14 cellular contexts compared by ENCODE assay signal in the genomic region with DNA sequence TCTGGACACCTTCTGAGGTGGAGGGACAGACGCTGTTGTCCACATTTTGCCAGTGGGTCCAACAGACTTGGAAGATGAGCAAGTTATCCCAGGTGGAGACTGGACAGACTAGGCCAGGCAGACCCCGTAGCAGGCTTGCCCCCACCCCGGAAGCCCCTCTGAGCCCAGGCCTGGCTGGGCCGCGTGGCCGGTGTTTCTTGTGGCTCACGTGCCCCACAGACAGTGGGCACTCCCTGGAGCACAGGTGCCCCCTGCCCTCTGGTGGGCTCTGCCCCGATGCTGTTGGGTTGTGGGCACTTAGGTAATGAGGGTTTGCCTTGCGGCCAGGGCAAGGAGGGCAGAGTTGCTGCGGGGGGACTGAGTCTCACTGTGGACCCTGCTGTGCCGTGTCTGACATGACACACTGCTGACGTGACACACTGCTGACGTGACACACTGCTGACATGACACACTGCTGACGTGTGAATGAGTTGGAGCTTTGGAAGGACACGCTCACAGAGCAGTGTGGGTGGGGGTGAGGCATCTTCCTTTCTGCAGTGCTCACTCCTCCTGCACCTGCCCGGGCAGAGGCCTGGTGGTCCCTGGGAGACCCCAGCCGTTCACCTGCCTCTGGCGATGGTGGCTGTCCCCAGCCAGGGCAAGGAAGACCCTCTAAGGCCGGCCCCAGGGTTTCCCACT. TPM values are rescaled to one million over a fixed set of nuclear protein-coding genes. Genes with fewer than 3 reads are reported as not detected.
DNase-seq lines count a peak whose midpoint lies in the region; ATAC-seq and TF ChIP-seq lines count a peak whose summit lies in the region.
"Had no signal": no experiment of that assay in that cellular context is flagged by ENCODE, and none has a peak within 500 bp of the region (broad histone marks: within the 10 kb centered on the region; RNA-seq: fewer than 3 reads in every experiment).

No MANE protein-coding gene starts in this region.

- peaks cover 5% of the 10 kb centered on the region for H3K4me1 Mint-ChIP-seq in endothelial cell (ENCODE audit: unreplicated experiment)
- H3K4me1 Mint-ChIP-seq: neural crest cell had no signal

- no peaks in the 10 kb centered on the region for H3K9me3 Mint-ChIP-seq in endothelial cell (ENCODE audit: unreplicated experiment)
- H3K9me3 Mint-ChIP-seq: neural crest cell had no signal

- in situ Hi-C loops in IMR-90 (cut with MboI; ENCODE audit: low sequenced_read_pairs), result no loop called here

- peak overlapping the region; percentile 42 for H2BK5ac ChIP-seq in IMR-90 (ENCODE audit: low read depth, low read length, poor library complexity, severe bottlenecking)

- no peak overlapping the region for H4K91ac ChIP-seq in IMR-90 (ENCODE audit: insufficient read depth, low read depth, low read length)

- H3K9me1 ChIP-seq in IMR-90 (ENCODE audit: insufficient read depth, low read length), result peaks cover 21% of the 10 kb centered on the region

- dilution Hi-C loops in IMR-90 (cut with HindIII; ENCODE audit: low sequenced_read_pairs, unreplicated experiment), result no loop called here

- H3K56ac ChIP-seq in IMR-90 (ENCODE audit: extremely low read depth, insufficient read depth, low read length), result no peak overlapping the region

- peak; percentile 15 for DNase-seq in activated T-cell treated with anti-CD3 and anti-CD28 coated beads for 48 hours (ENCODE audit: low read depth)
- DNase-seq in activated T-cell treated with anti-CD3 and anti-CD28 coated beads, Interleukin-2, amount 50 U/mL, for 1 hour, result no peak
- peak; percentile 86 for DNase-seq in IMR-90
- no peak for DNase-seq in endothelial cell (ENCODE audit: low spot score)
- peak; percentile 60 for DNase-seq in stimulated activated CD4-positive, alpha-beta T cell treated with anti-CD3 and anti-CD28 coated beads, Interleukin-1b, Interleukin-23, amount 100 ng/mL, for 48 hours
- no peak for DNase-seq in NCI-H187 (lab: John Stamatoyannopoulos, UW)
- no peak for DNase-seq in DMS79 (lab: John Stamatoyannopoulos, UW)
- DNase-seq: DMS79 treated with DMSO at 0.1 percent for 48 hours, left lung, NCI-H187 treated with DMSO at 0.1 percent for 48 hours, NCI-H69, RPMI8226 had no signal

- BruUV-seq in IMR-90 (replicated peaks; lab: Mats Ljungman, UMichigan), result no TSS peak

- no peak overlapping the region for H4K5ac ChIP-seq in IMR-90 (ENCODE audit: low read depth, low read length)

- H3K4me3 ChIP-seq in IMR-90 (ENCODE audit: insufficient read depth, low read depth, low read length), result no peak overlapping the region
- H3K4me3 ChIP-seq: left lung had no signal

- H2BK120ac ChIP-seq in IMR-90 (ENCODE audit: low read depth, low read length), result no peak overlapping the region; the same call in 1 of the 2 replicates

- H3K9me3 ChIP-seq in IMR-90 (ENCODE audit: control insufficient read depth, insufficient read depth, low read length), result no peaks in the 10 kb centered on the region
- H3K9me3 ChIP-seq: left lung had no signal

- H2BK15ac ChIP-seq in IMR-90 (ENCODE audit: low read depth, low read length), result no peak overlapping the region

- POLR2A ChIA-PET in IMR-90 (lab: Charles Lee; ENCODE audit: unreplicated experiment), result no interaction called here

- CTCF ChIA-PET in IMR-90 (lab: Yijun Ruan, JAX), result no interaction called here

- 78% methylated on average over 5 of the region's 19 CpGs; no CpG with 5 or more reads in 1 of the 2 experiments for WGBS in IMR-90 (ENCODE audit: extremely low coverage in 2 of 2, insufficient read length in 1 of 2), 2 experiments

- no peak overlapping the region for H3K9ac ChIP-seq in IMR-90 (ENCODE audit: low read depth, low read length)

- peak overlapping the region; percentile 58 for H2AFZ ChIP-seq in IMR-90 (replicated peaks; ENCODE audit: low read length, poor library complexity)

- peak overlapping the region; percentile 36 for H3K27ac Mint-ChIP-seq in endothelial cell (ENCODE audit: unreplicated experiment)

- peaks cover 9 to 89% of the 10 kb centered on the region in 2 experiments for H3K79me1 ChIP-seq in IMR-90 (ENCODE audit: low read depth in 1 of 2, low read length in 2 of 2)

- peak overlapping the region; percentile 23; the same call in 1 of the 2 replicates for H3K23ac ChIP-seq in IMR-90 (ENCODE audit: low read depth, low read length)

- peak overlapping the region; percentile 77 for H2AK5ac ChIP-seq in IMR-90 (ENCODE audit: low read depth, low read length)

- H4K8ac ChIP-seq in IMR-90 (ENCODE audit: low read depth in 2 of 2, low read length in 2 of 2), result peak overlapping the region in 1 of 2 experiments; percentile 67; a peak in 1 of 4 replicates

- H3K4me3 Mint-ChIP-seq in endothelial cell (ENCODE audit: unreplicated experiment), result peak overlapping the region; percentile 65
- H3K4me3 Mint-ChIP-seq: neural crest cell had no signal

- H3K18ac ChIP-seq in IMR-90 (ENCODE audit: low read depth, low read length), result no peak overlapping the region

- H3K4ac ChIP-seq in IMR-90 (ENCODE audit: low read depth, low read length), result peak overlapping the region; percentile 67

- peaks cover 60% of the 10 kb centered on the region for H3K36me3 ChIP-seq in IMR-90 (ENCODE audit: control insufficient read depth, insufficient read depth, low read length)

- no peak overlapping the region for H3K27ac ChIP-seq in IMR-90 (ENCODE audit: insufficient read depth, low read length)

- peaks cover 17% of the 10 kb centered on the region for H3K4me1 ChIP-seq in IMR-90 (ENCODE audit: control insufficient read depth, insufficient read depth, low read length)

- peaks cover 54% of the 10 kb centered on the region for H4K20me1 ChIP-seq in IMR-90 (ENCODE audit: insufficient read depth, low read length)

- H2BK20ac ChIP-seq in IMR-90 (ENCODE audit: low read depth, low read length), result no peak overlapping the region

- ATAC-seq in IMR-90 (ENCODE audit: low read depth) (no peak), HG02973 (IDR thresholded peaks at IDR 0.05; ENCODE audit: unreplicated experiment) (no peak)
- ATAC-seq: left lung had no signal

- no peak overlapping the region for H3K4me2 ChIP-seq in IMR-90 (ENCODE audit: low read depth, low read length)

- no peak overlapping the region for H2AK9ac ChIP-seq in IMR-90 (replicated peaks; ENCODE audit: low read depth, low read length, poor library complexity)

- no peak for TF ChIP-seq POLR2A in IMR-90 (IDR thresholded peaks at IDR 0.05; ENCODE audit: low read depth, low read length)

- peaks cover 24% of the 10 kb centered on the region for H3K36me3 Mint-ChIP-seq in endothelial cell (ENCODE audit: low read depth, unreplicated experiment)

- H3K27me3 Mint-ChIP-seq in endothelial cell (ENCODE audit: unreplicated experiment), result peaks cover 14% of the 10 kb centered on the region

- TF ChIP-seq RAD21 in IMR-90 (IDR thresholded peaks at IDR 0.05; ENCODE audit: low read length), result no peak

- intact Hi-C loops in IMR-90 (cut with micrococcal nuclease), result no loop called here

- no peaks in the 10 kb centered on the region for H3K27me3 ChIP-seq in IMR-90 (ENCODE audit: control insufficient read depth, insufficient read depth, low read length)
- H3K27me3 ChIP-seq: left lung had no signal

- TF ChIP-seq CTCF in IMR-90 (conservative IDR thresholded peaks at IDR 0.05; ENCODE audit: low read depth, low read length) (no peak), endothelial cell (IDR thresholded peaks at IDR 0.05; ENCODE audit: unreplicated experiment) (no peak)

- peak overlapping the region; percentile 68; the same call in 1 of the 2 replicates for H3K14ac ChIP-seq in IMR-90 (replicated peaks; ENCODE audit: low read depth, low read length)

TF ChIP-seq in IMR-90, 13 proteins besides CTCF, POLR2A, EP300 and RAD21:
- TF ChIP-seq NFE2L2 (IDR thresholded peaks at IDR 0.05; ENCODE audit: low read depth, low read length) (peak; percentile 48; the same call in 1 of the 2 replicates), FOS (IDR thresholded peaks at IDR 0.05; ENCODE audit: low read depth, low read length) (peak; percentile 60; the same call in 1 of the 2 replicates), MAFK (IDR thresholded peaks at IDR 0.05; ENCODE audit: low read depth, low read length) (peak; percentile 72), RCOR1 (IDR thresholded peaks at IDR 0.05; ENCODE audit: insufficient replicate concordance, low read length) (no peak), MAZ (IDR thresholded peaks at IDR 0.05; ENCODE audit: borderline replicate concordance, low read depth, low read length) (0 out of 2 replicates have a peak, but pooled peaks have one; percentile 19), SMC3 (IDR thresholded peaks at IDR 0.05; ENCODE audit: low read depth, low read length) (no peak)
- TF ChIP-seq, protein P1, sequence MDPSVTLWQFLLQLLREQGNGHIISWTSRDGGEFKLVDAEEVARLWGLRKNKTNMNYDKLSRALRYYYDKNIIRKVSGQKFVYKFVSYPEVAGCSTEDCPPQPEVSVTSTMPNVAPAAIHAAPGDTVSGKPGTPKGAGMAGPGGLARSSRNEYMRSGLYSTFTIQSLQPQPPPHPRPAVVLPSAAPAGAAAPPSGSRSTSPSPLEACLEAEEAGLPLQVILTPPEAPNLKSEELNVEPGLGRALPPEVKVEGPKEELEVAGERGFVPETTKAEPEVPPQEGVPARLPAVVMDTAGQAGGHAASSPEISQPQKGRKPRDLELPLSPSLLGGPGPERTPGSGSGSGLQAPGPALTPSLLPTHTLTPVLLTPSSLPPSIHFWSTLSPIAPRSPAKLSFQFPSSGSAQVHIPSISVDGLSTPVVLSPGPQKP (IDR thresholded peaks at IDR 0.05; ENCODE audit: borderline replicate concordance, low read depth, low read length), result no peak
TF ChIP-seq in IMR-90: peak in this region for 4.

RNA-seq across cellular contexts. Expression of a gene that starts 25.1 kb away (rescaled TPM):
- total RNA-seq in IMR-90 (2012; rRNA removed) (2.5 TPM in 2 replicates), endothelial cell (ENCODE audit: unreplicated experiment) (57.1 TPM)
- 12.6 and 22.0 TPM in 2 replicates for polyA plus RNA-seq in IMR-90 (2012; rRNA removed)
- polyA plus RNA-seq in IMR-90 (2012; cell fraction: cytosol; rRNA removed), result 10.1 and 10.4 TPM in 2 replicates
- polyA plus RNA-seq in IMR-90 (2012; cell fraction: nucleus; rRNA removed; ENCODE audit: low replicate concordance), result 43.0 and 136 TPM in 2 replicates

RNA-seq across cellular contexts. Expression of a gene that starts 37.5 kb away (rescaled TPM):
- total RNA-seq in IMR-90 (2012; rRNA removed) (75.3 and 76.1 TPM in 2 replicates), endothelial cell (ENCODE audit: unreplicated experiment) (169 TPM)
- 129 and 132 TPM in 2 replicates for polyA plus RNA-seq in IMR-90 (2012; rRNA removed)
- 112 and 149 TPM in 2 replicates for polyA plus RNA-seq in IMR-90 (2012; cell fraction: cytosol; rRNA removed)
- 165 and 397 TPM in 2 replicates for polyA plus RNA-seq in IMR-90 (2012; cell fraction: nucleus; rRNA removed; ENCODE audit: low replicate concordance)

RNA-seq across cellular contexts. Expression of a gene that starts 47.3 kb away (rescaled TPM):
- total RNA-seq in IMR-90 (2012; rRNA removed), result 31.7 and 33.1 TPM in 2 replicates
- polyA plus RNA-seq in IMR-90 (2012; rRNA removed), result 62.8 and 69.8 TPM in 2 replicates
- 88.7 and 101 TPM in 2 replicates for polyA plus RNA-seq in IMR-90 (2012; cell fraction: cytosol; rRNA removed)
- 146 and 214 TPM in 2 replicates for polyA plus RNA-seq in IMR-90 (2012; cell fraction: nucleus; rRNA removed; ENCODE audit: low replicate concordance)
- total RNA-seq in endothelial cell (ENCODE audit: unreplicated experiment), result 126 TPM

RNA-seq across cellular contexts. Expression of a gene that starts 47.8 kb away (rescaled TPM):
- total RNA-seq in IMR-90 (2012; rRNA removed), result 4.8 and 7.5 TPM in 2 replicates
- polyA plus RNA-seq in IMR-90 (2012; rRNA removed), result 29.8 and 34.5 TPM in 2 replicates
- polyA plus RNA-seq in IMR-90 (2012; cell fraction: cytosol; rRNA removed), result 18.6 and 34.5 TPM in 2 replicates
- 82.8 and 174 TPM in 2 replicates for polyA plus RNA-seq in IMR-90 (2012; cell fraction: nucleus; rRNA removed; ENCODE audit: low replicate concordance)
- 137 TPM for total RNA-seq in endothelial cell (ENCODE audit: unreplicated experiment)

Comparison
In these comparisons a context has a peak if more than half of its experiments do, and no peak if none do; other contexts are left out.
1. DNase-seq: peak in activated T-cell treated with anti-CD3 and anti-CD28 coated beads for 48 hours (single experiment), IMR-90 (single experiment) and stimulated activated CD4-positive, alpha-beta T cell treated with anti-CD3 and anti-CD28 coated beads, Interleukin-1b, Interleukin-23, amount 100 ng/mL, for 48 hours (single experiment); none in activated T-cell treated with anti-CD3 and anti-CD28 coated beads, Interleukin-2, amount 50 U/mL, for 1 hour (single experiment), endothelial cell (single experiment), NCI-H187 (0 of 2) and DMS79 (single experiment).
2. RNA of a gene that starts 25.1 kb away (total RNA-seq): 57.1 TPM in endothelial cell (single experiment); 2.5 TPM in IMR-90; every median in the first group is over 10 times any median in the second.